1 cellular context compared by ENCODE assay signal in the genomic region with DNA sequence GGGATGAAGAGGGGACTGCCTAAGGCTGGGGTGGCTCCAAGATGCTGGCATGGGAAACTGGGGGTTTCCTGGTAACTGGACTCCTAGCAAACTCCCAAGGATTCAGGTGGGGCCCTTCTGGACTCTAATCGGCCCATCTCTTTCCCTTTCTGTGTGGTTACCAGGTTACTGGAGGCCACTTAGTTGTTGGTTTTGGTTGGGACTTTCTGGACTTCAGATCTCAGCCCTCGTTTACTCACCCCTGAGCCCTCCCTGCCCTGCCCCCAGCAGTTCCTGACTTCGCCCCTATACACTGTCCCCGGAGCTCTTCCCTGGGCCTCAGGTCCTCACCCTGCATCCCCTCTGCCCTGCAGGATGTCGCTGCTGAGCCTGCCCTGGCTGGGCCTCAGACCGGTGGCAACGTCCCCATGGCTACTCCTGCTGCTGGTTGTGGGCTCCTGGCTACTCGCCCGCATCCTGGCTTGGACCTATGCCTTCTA.
TF ChIP-seq lines count a peak whose summit lies in the region.

No MANE protein-coding gene starts in this region.

TF ChIP-seq in GM12878, 131 proteins besides CTCF, POLR2A, EP300 and RAD21:
- TF ChIP-seq RB1 (IDR thresholded peaks at IDR 0.05; ENCODE audit: borderline replicate concordance) (no peak), SIN3A (IDR thresholded peaks at IDR 0.05; ENCODE audit: low read depth, low read length) (no peak), CEBPB (IDR thresholded peaks at IDR 0.05; ENCODE audit: borderline replicate concordance in 1 of 2, low read depth in 2 of 2, low read length in 2 of 2) (no peak), HDAC6 (IDR thresholded peaks at IDR 0.05; ENCODE audit: unreplicated experiment) (no peak), JUND (IDR thresholded peaks at IDR 0.05; ENCODE audit: low read depth, low read length) (no peak), RAD51 (IDR thresholded peaks at IDR 0.05) (no peak), HCFC1 (IDR thresholded peaks at IDR 0.05; ENCODE audit: low read length) (no peak), EED (IDR thresholded peaks at IDR 0.05; ENCODE audit: low read depth) (no peak)
- TF ChIP-seq, protein P1, sequence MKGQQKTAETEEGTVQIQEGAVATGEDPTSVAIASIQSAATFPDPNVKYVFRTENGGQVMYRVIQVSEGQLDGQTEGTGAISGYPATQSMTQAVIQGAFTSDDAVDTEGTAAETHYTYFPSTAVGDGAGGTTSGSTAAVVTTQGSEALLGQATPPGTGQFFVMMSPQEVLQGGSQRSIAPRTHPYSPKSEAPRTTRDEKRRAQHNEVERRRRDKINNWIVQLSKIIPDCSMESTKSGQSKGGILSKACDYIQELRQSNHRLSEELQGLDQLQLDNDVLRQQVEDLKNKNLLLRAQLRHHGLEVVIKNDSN (IDR thresholded peaks at IDR 0.05; ENCODE audit: borderline replicate concordance, extremely low read length, insufficient read depth, low read depth, low read length), result no peak
- TF ChIP-seq, protein P2, sequence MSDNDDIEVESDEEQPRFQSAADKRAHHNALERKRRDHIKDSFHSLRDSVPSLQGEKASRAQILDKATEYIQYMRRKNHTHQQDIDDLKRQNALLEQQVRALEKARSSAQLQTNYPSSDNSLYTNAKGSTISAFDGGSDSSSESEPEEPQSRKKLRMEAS (IDR thresholded peaks at IDR 0.05; ENCODE audit: low read depth, low read length), result no peak
TF ChIP-seq in GM12878: peak in this region for 0.
